Comparison of ENCODE assay signal across 15 cellular contexts in the genomic region with DNA sequence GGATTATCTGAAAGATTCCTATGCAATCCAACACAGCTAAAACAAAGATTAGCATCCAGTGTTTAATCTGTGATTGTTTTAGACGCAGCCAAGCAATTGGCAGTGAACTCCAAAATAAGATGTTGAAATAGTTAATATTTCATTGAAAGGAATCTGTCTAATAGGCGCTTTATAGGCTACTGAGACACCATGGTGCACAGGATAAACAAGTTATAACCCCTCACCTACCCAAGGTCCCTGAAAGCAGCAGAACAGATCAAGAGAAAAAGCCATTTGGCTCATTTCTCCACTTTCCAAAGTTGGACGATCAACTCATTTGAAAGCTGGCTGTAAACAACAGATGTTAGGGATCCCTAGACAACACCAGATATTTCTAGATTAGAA. TPM values are rescaled to one million over a fixed set of nuclear protein-coding genes. Genes with fewer than 3 reads are reported as not detected.
DNase-seq lines count a peak whose midpoint lies in the region; ATAC-seq, FAIRE-seq and TF ChIP-seq lines count a peak whose summit lies in the region.
"Had no signal": no experiment of that assay in that cellular context is flagged by ENCODE, and none has a peak within 500 bp of the region (broad histone marks: within the 10 kb centered on the region; RNA-seq: fewer than 3 reads in every experiment).

No MANE protein-coding gene starts in this region.

- no peak for ATAC-seq in HepG2
- ATAC-seq in GM21529 (IDR thresholded peaks at IDR 0.05; ENCODE audit: unreplicated experiment) = no peak
- ATAC-seq: naive thymus-derived CD4-positive, alpha-beta T cell; PC-3 had no signal

- H3K4me3 ChIP-seq in liver (ENCODE audit: low read depth in 1 of 3, low read length in 3 of 3) = peak overlapping the region in 2 of 3 donors; percentile 47 to 60
- H3K4me3 ChIP-seq in HepG2 (replicated peaks in 1 of 3; ENCODE audit: insufficient read depth in 1 of 3, low read depth in 2 of 3, low read length in 3 of 3) = no peak overlapping the region
- H3K4me3 ChIP-seq in esophagus squamous epithelium = peak overlapping the region in 2 of 4 donors; percentile 6 to 25
- no peak overlapping the region for H3K4me3 ChIP-seq in prostate gland
- H3K4me3 ChIP-seq: body of pancreas had no signal

- H3K36me3 Mint-ChIP-seq in activated T-helper 1 cell treated with anti-CD3 and anti-CD28 coated beads, Interleukin-12 subunit alpha, Interleukin-12 subunit beta, Interleukin-2, Interleukin-4 antibody, amounts not matched to agents 30 ng/mL and 10 ng/mL and 1 ng/mL, durations not matched to agents 14 hours and 24 hours and 36 hours (ENCODE audit: low read depth) = peaks cover 31% of the 10 kb centered on the region

- peak overlapping the region; percentile 40 to 57 for H3K27ac ChIP-seq in liver (ENCODE audit: low read depth in 1 of 2, low read length in 2 of 2)
- no peak overlapping the region for H3K27ac ChIP-seq in HepG2 (ENCODE audit: extremely low read length, insufficient read depth, low read length)
- peak overlapping the region in 3 of 4 donors; percentile 1 to 48 (median 38) for H3K27ac ChIP-seq in esophagus squamous epithelium
- peak overlapping the region; percentile 1 to 32 for H3K27ac ChIP-seq in prostate gland

- H3K4me3 Mint-ChIP-seq in activated T-helper 1 cell treated with anti-CD3 and anti-CD28 coated beads, Interleukin-12 subunit alpha, Interleukin-12 subunit beta, Interleukin-2, Interleukin-4 antibody, amounts not matched to agents 30 ng/mL and 10 ng/mL and 1 ng/mL, durations not matched to agents 14 hours and 24 hours and 36 hours = no peak overlapping the region
- H3K4me3 Mint-ChIP-seq: naive thymus-derived CD4-positive, alpha-beta T cell had no signal

- POLR2A ChIA-PET in HepG2 (lab: Yijun Ruan, JAX) = no interaction called here

- TF ChIP-seq RAD21 in liver (IDR thresholded peaks at IDR 0.05) = no peak
- TF ChIP-seq RAD21 in HepG2 (CRISPR knock-in tag; IDR thresholded peaks at IDR 0.05) = no peak

- H3K9me3 ChIP-seq in liver (ENCODE audit: control insufficient read depth in 4 of 4, low read length in 3 of 4) (no peaks in the 10 kb centered on the region), HepG2 (ENCODE audit: low read length) (no peaks in the 10 kb centered on the region), esophagus squamous epithelium (no peaks in the 10 kb centered on the region), prostate gland (no peaks in the 10 kb centered on the region)
- H3K9me3 ChIP-seq: body of pancreas had no signal

- CTCF ChIA-PET in HepG2 (lab: Yijun Ruan, JAX; ENCODE audit: low intra/inter-chr PET ratio, low total read pairs) = no interaction called here

- TF ChIP-seq EP300 in HepG2 (IDR thresholded peaks at IDR 0.05; ENCODE audit: low read depth in 2 of 2, low read length in 2 of 2) = no peak
- TF ChIP-seq EP300 in HepG2 (CRISPR knock-in tag; IDR thresholded peaks at IDR 0.05; ENCODE audit: borderline replicate concordance) = no peak

- H3K27me3 ChIP-seq in liver (ENCODE audit: control insufficient read depth in 4 of 4, insufficient read depth in 4 of 4, low read length in 3 of 4) (no peaks in the 10 kb centered on the region), HepG2 (ENCODE audit: control insufficient read depth in 1 of 2, insufficient read depth in 2 of 2, low read length in 2 of 2) (no peaks in the 10 kb centered on the region; a peak in 1 of 5 replicates), esophagus squamous epithelium (no peaks in the 10 kb centered on the region), prostate gland (replicated peaks; ENCODE audit: insufficient read depth) (no peaks in the 10 kb centered on the region)
- H3K27me3 ChIP-seq: body of pancreas had no signal

- TF ChIP-seq CTCF in liver (IDR thresholded peaks at IDR 0.05; ENCODE audit: low read depth, low read length, missing input control) (no peak), HepG2 (CRISPR knock-in tag; IDR thresholded peaks at IDR 0.05) (no peak), esophagus squamous epithelium (IDR thresholded peaks at IDR 0.05) (no peak), prostate gland (IDR thresholded peaks at IDR 0.05) (no peak)

- H3K79me2 ChIP-seq in HepG2 (ENCODE audit: insufficient read depth, low read length) = peaks cover 80% of the 10 kb centered on the region

- intact Hi-C loops in HepG2 (cut with micrococcal nuclease; ENCODE audit: unreplicated experiment) (loop anchor here (10.0 kb wide), 2 partner anchors 584 to 714 kb away; no protein-coding TSS in a partner anchor), esophagus squamous epithelium (cut with DNase I) (loop anchor here (5.0 to 10.0 kb wide), 3 partner anchors 84 to 714 kb away; a partner anchor contains a TSS), prostate gland (cut with DNase I) (loop anchor here (10.0 kb wide), 2 partner anchors 104 to 594 kb away; no protein-coding TSS in a partner anchor)
- intact Hi-C loops in activated T-helper 1 cell treated with anti-CD3 and anti-CD28 coated beads, Interleukin-12 subunit alpha, Interleukin-12 subunit beta, Interleukin-2, Interleukin-4 antibody, amounts not matched to agents 30 ng/mL and 10 ng/mL and 1 ng/mL, durations not matched to agents 14 hours and 24 hours and 36 hours (cut with micrococcal nuclease) = no loop called here

- H2AFZ ChIP-seq in HepG2 (ENCODE audit: low read length) = no peak overlapping the region

- H3K9ac ChIP-seq in liver (ENCODE audit: low read depth in 1 of 2, low read length in 2 of 2) (peak overlapping the region in 1 of 2 donors; percentile 40), HepG2 (ENCODE audit: insufficient read depth, low read depth, low read length) (no peak overlapping the region)

- H3K36me3 ChIP-seq in liver (ENCODE audit: control insufficient read depth in 4 of 4, insufficient read depth in 3 of 4, low read depth in 1 of 4, low read length in 3 of 4) (peaks cover 2 to 28% (median 19%) of the 10 kb centered on the region in 4 donors), HepG2 (replicated peaks in 1 of 2; ENCODE audit: control insufficient read depth in 1 of 2, insufficient read depth in 2 of 2, low read length in 2 of 2) (peaks cover 9 to 33% of the 10 kb centered on the region in 2 experiments), esophagus squamous epithelium (peaks cover 0 to 32% (median 17%) of the 10 kb centered on the region in 3 donors), prostate gland (no peaks in the 10 kb centered on the region)

- peaks cover 30% of the 10 kb centered on the region for H3K4me1 Mint-ChIP-seq in activated T-helper 1 cell treated with anti-CD3 and anti-CD28 coated beads, Interleukin-12 subunit alpha, Interleukin-12 subunit beta, Interleukin-2, Interleukin-4 antibody, amounts not matched to agents 30 ng/mL and 10 ng/mL and 1 ng/mL, durations not matched to agents 14 hours and 24 hours and 36 hours (ENCODE audit: low read depth)

- BruUV-seq in HepG2 (replicated peaks; lab: Mats Ljungman, UMichigan) = no TSS peak

- H3K27me3 Mint-ChIP-seq in activated T-helper 1 cell treated with anti-CD3 and anti-CD28 coated beads, Interleukin-12 subunit alpha, Interleukin-12 subunit beta, Interleukin-2, Interleukin-4 antibody, amounts not matched to agents 30 ng/mL and 10 ng/mL and 1 ng/mL, durations not matched to agents 14 hours and 24 hours and 36 hours (ENCODE audit: insufficient read depth) = no peaks in the 10 kb centered on the region
- H3K27me3 Mint-ChIP-seq: naive thymus-derived CD4-positive, alpha-beta T cell had no signal

- no peak overlapping the region for H3K4me2 ChIP-seq in HepG2 (ENCODE audit: low read depth, low read length)

- FAIRE-seq in HepG2 (lab: Jason Lieb, UNC) = no peak
- FAIRE-seq: small intestine had no signal

- WGBS in liver = 18% methylated on average over 3 of the region's 3 CpGs
- whole genome bisulfite sequencing in HepG2 (ENCODE audit: low lambda C conversion rate) = 77% methylated on average over 3 of the region's 3 CpGs
- 25 to 28% methylated on average over 3 of the region's 3 CpGs for WGBS in esophagus squamous epithelium, 2 donors
- WGBS in prostate gland = 21% methylated on average over 3 of the region's 3 CpGs

- H3K4me1 ChIP-seq in liver (ENCODE audit: control insufficient read depth in 4 of 4, insufficient read depth in 4 of 4, low read length in 3 of 4) (peaks cover 14 to 37% (median 32%) of the 10 kb centered on the region in 4 donors), HepG2 (ENCODE audit: insufficient read depth, low read length) (peaks cover 48% of the 10 kb centered on the region), esophagus squamous epithelium (peaks cover 19 to 62% (median 43%) of the 10 kb centered on the region in 3 donors), prostate gland (replicated peaks) (peaks cover 10% of the 10 kb centered on the region)

- DNase-seq in HepG2 (ENCODE audit: low spot score) (no peak), esophagus squamous epithelium (lab: John Stamatoyannopoulos, UW) (no peak), prostate gland (ENCODE audit: low spot score) (no peak), MV-4-11 (lab: John Stamatoyannopoulos, UW) (no peak), NCI-H1105 treated with DMSO at 0.1 percent for 48 hours (lab: John Stamatoyannopoulos, UW) (no peak)
- no peak for DNase-seq in activated T-helper 1 cell treated with anti-CD3 and anti-CD28 coated beads, Interleukin-12 subunit alpha, Interleukin-12 subunit beta, Interleukin-2, Interleukin-4 antibody, amounts not matched to agents 30 ng/mL and 10 ng/mL and 1 ng/mL, durations not matched to agents 14 hours and 24 hours and 36 hours (ENCODE audit: low spot score)
- DNase-seq: AML-193; body of pancreas; DMS79; naive thymus-derived CD4-positive, alpha-beta T cell; PC-3; small intestine had no signal

- in situ Hi-C loops in HepG2 (cut with HindIII; ENCODE audit: extremely low pct_ligation_motif_present, low pct_unique_long_range_greater_than_20kb) = loop anchor here (25.0 kb wide), 2 partner anchors 673 to 827 kb away; a partner anchor contains a TSS

- H4K20me1 ChIP-seq in HepG2 (ENCODE audit: insufficient read depth, low read length) = no peaks in the 10 kb centered on the region; the same call in none of the 2 replicates

- TF ChIP-seq POLR2A in HepG2 (IDR thresholded peaks at IDR 0.05; ENCODE audit: insufficient read depth in 1 of 2, low read depth in 2 of 2, low read length in 2 of 2) = no peak
- no peak for TF ChIP-seq POLR2A in esophagus squamous epithelium (IDR thresholded peaks at IDR 0.05)
- TF ChIP-seq POLR2A in prostate gland (IDR thresholded peaks at IDR 0.05) = no peak

- H3K9me3 Mint-ChIP-seq in activated T-helper 1 cell treated with anti-CD3 and anti-CD28 coated beads, Interleukin-12 subunit alpha, Interleukin-12 subunit beta, Interleukin-2, Interleukin-4 antibody, amounts not matched to agents 30 ng/mL and 10 ng/mL and 1 ng/mL, durations not matched to agents 14 hours and 24 hours and 36 hours = no peaks in the 10 kb centered on the region
- H3K9me3 Mint-ChIP-seq: activated T-helper 2 cell treated with anti-CD3 and anti-CD28 coated beads, Interferon-gamma antibody, Interleukin-2, Interleukin-4, amounts not matched to agents 10 μg/mL and 5 μg/mL and 100 μg/mL, durations not matched to agents 14 hours and 24 hours and 36 hours; naive thymus-derived CD4-positive, alpha-beta T cell had no signal

- H3K27ac Mint-ChIP-seq in activated T-helper 1 cell treated with anti-CD3 and anti-CD28 coated beads, Interleukin-12 subunit alpha, Interleukin-12 subunit beta, Interleukin-2, Interleukin-4 antibody, amounts not matched to agents 30 ng/mL and 10 ng/mL and 1 ng/mL, durations not matched to agents 14 hours and 24 hours and 36 hours = no peak overlapping the region
- H3K27ac Mint-ChIP-seq: activated T-helper 2 cell treated with anti-CD3 and anti-CD28 coated beads, Interferon-gamma antibody, Interleukin-2, Interleukin-4, amounts not matched to agents 10 μg/mL and 5 μg/mL and 100 μg/mL, durations not matched to agents 14 hours and 24 hours and 36 hours had no signal

RNA-seq across cellular contexts. Expression of a gene that starts 4.9 kb away (rescaled TPM):
- total RNA-seq in liver = 10 to 100 TPM; 12.3 to 19.9 TPM
- polyA plus RNA-seq in liver = 10 to 100 TPM; 10.8 to 16.3 TPM
- 83.4 and 93.4 TPM in 2 replicates for total RNA-seq in HepG2 (2016; rRNA removed; fragmentation: Illumina TruSeq; extraction: Trizol)
- total RNA-seq in HepG2 (2016; cell fraction: cytosol; rRNA removed; fragmentation: Illumina TruSeq; extraction: Trizol; ENCODE audit: low read depth) = 31.6 and 35.5 TPM in 2 replicates
- 84.7 and 92.1 TPM in 2 replicates for total RNA-seq in HepG2 (2016; cell fraction: insoluble cytoplasmic fraction; rRNA removed; fragmentation: Illumina TruSeq; extraction: Trizol)
- 27.5 and 35.9 TPM in 2 replicates for total RNA-seq in HepG2 (2016; cell fraction: membrane; rRNA removed; fragmentation: Illumina TruSeq; extraction: Trizol)
- 91.9 and 111 TPM in 2 replicates for total RNA-seq in HepG2 (2016; cell fraction: nucleus; rRNA removed; fragmentation: Illumina TruSeq; extraction: Trizol)
- 15.1 and 18.3 TPM in 2 replicates for polyA plus RNA-seq in HepG2 (2011; rRNA removed)
- 8.3 and 11.5 TPM in 2 replicates for polyA plus RNA-seq in HepG2 (2011; cell fraction: cytosol; rRNA removed)
- 17.6 and 19.5 TPM in 2 replicates for polyA plus RNA-seq in HepG2 (2011; cell fraction: nucleus; rRNA removed)
- 25.6 and 27.4 TPM in 2 replicates for polyA plus RNA-seq in HepG2 (2012)
- 3.1 and 4.0 TPM in 2 replicates for polyA plus RNA-seq in HepG2 (2016; cell fraction: cytosol; fragmentation: Illumina TruSeq; extraction: Trizol; ENCODE audit: low read depth)
- 72.7 and 85.6 TPM in 2 replicates for polyA plus RNA-seq in HepG2 (2016; cell fraction: insoluble cytoplasmic fraction; fragmentation: Illumina TruSeq; extraction: Trizol; ENCODE audit: low read depth)
- 7.5 and 9.6 TPM in 2 replicates for polyA plus RNA-seq in HepG2 (2016; cell fraction: membrane; fragmentation: Illumina TruSeq; extraction: Trizol; ENCODE audit: low read depth)
- polyA plus RNA-seq in HepG2 (2016; cell fraction: nucleus; fragmentation: Illumina TruSeq; extraction: Trizol; ENCODE audit: insufficient read depth, low read depth) = 69.1 and 80.7 TPM in 2 replicates
- 11.4 and 23.9 TPM in 2 replicates for polyA minus RNA-seq in HepG2 (2011; rRNA and poly(A)+ RNA removed; ENCODE audit: low replicate concordance)
- 9.7 and 12.0 TPM in 2 replicates for polyA minus RNA-seq in HepG2 (2011; cell fraction: cytosol; rRNA and poly(A)+ RNA removed)
- 107 and 109 TPM in 2 replicates for polyA minus RNA-seq in HepG2 (2011; cell fraction: nucleus; rRNA and poly(A)+ RNA removed)
- 10 to 100 TPM; 21.0 to 58.6 (median 45.0) TPM for total RNA-seq in esophagus squamous epithelium
- total RNA-seq in prostate gland = 10 to 100 TPM; 24.2 to 31.2 TPM
- total RNA-seq in activated T-helper 1 cell treated with anti-CD3 and anti-CD28 coated beads, Interleukin-12 subunit alpha, Interleukin-12 subunit beta, Interleukin-2, Interleukin-4 antibody, amounts not matched to agents 30 ng/mL and 10 ng/mL and 1 ng/mL, durations not matched to agents 14 hours and 24 hours and 36 hours = 157 TPM in 2 replicates

Comparison
In these comparisons a context has a peak if more than half of its experiments do, and no peak if none do; other contexts are left out.
1. H3K4me3 ChIP-seq: peak in liver (2 of 3); none in HepG2 (0 of 3) and prostate gland (0 of 2).